In the genomic region with DNA sequence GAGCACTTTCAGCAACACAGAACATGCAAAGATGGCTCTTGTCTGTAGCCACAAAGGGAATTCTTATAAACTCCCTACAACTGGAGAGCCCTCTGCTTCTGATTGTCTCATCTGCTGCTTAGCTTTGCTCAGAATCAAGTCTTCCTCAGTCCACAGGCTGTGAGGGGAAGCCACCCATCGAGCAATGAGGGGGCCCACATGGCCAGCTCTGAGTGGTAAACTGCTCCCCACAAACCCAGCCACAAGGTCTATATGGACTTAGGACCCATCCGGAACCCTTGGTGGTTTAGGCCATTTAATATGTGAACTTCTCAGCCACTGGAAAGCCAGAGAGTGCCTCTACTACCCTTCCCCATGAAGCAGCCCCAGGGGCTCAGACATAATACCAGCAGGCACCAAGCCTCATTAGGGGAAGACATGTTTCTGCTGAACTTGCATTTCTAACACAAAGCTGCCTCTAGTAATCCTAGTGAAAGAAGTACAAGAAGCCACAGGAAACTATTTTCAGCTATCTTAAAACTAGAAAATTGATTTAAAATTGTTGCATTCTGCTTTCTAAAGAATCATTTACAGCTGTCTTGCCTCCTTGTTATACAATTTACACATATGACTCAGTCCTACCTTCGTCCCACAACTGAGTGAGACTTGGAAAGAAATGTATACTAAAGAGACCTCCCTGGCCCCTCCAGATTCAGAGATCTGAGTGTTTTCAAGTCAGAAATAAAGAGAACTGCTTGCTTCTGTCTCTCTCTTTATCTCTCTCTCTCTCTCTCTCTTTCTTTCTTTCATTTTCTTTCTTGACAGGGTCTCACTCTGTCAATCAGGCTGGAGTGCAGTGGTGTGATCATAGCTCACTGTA, we compare ENCODE assay signal across 17 cellular contexts.
DNase-seq lines count a peak whose midpoint lies in the region; ATAC-seq, FAIRE-seq and TF ChIP-seq lines count a peak whose summit lies in the region.
"Had no signal": no experiment of that assay in that cellular context is flagged by ENCODE, and none has a peak within 500 bp of the region (broad histone marks: within the 10 kb centered on the region; RNA-seq: fewer than 3 reads in every experiment).

No MANE protein-coding gene starts in this region.

- no peak overlapping the region for H2AFZ ChIP-seq in HepG2 (ENCODE audit: low read length)
- no peak overlapping the region for H2AFZ ChIP-seq in OCI-LY3 (ENCODE audit: low read depth, low read length)

- no peak for TF ChIP-seq RAD21 in HepG2 (CRISPR knock-in tag; IDR thresholded peaks at IDR 0.05)

- CTCF ChIA-PET in HepG2 (lab: Yijun Ruan, JAX; ENCODE audit: low intra/inter-chr PET ratio, low total read pairs): no interaction called here

- H3K4me2 ChIP-seq in HepG2 (ENCODE audit: low read depth, low read length): no peak overlapping the region
- peak overlapping the region; percentile 56 for H3K4me2 ChIP-seq in OCI-LY3 (ENCODE audit: low read length)

- H3K4me1 Mint-ChIP-seq in dendritic cell treated with granulocyte-macrophage colony-stimulating factor and Interleukin-4, amounts not matched to agents 40 ng/mL and 50 ng/mL, for 4 days (ENCODE audit: low read depth): peaks cover 7% of the 10 kb centered on the region

- 0% methylated on average over 1 of the region's 3 CpGs for WGBS in HepG2 (ENCODE audit: low lambda C conversion rate)
- WGBS in right lobe of liver (ENCODE audit: insufficient coverage, low coverage, low lambda C conversion rate, missing lambda C conversion rate): 41% methylated on average over 2 of the region's 3 CpGs

- no peaks in the 10 kb centered on the region for H3K36me3 Mint-ChIP-seq in dendritic cell treated with granulocyte-macrophage colony-stimulating factor and Interleukin-4, amounts not matched to agents 40 ng/mL and 50 ng/mL, for 4 days (ENCODE audit: low read depth)

- DNase-seq in HepG2 (ENCODE audit: low spot score) (no peak), right lobe of liver (no peak), NCI-H1105 treated with DMSO at 0.1 percent for 48 hours (lab: John Stamatoyannopoulos, UW) (no peak)
- no peak for DNase-seq in stimulated activated naive CD4-positive, alpha-beta T cell (lab: John Stamatoyannopoulos, UW)
- DNase-seq: activated gamma-delta T cell; effector CD4-positive, alpha-beta T cell; NCI-H1417 treated with DMSO at 0.1 percent for 48 hours had no signal

- H3K27me3 ChIP-seq in HepG2 (ENCODE audit: control insufficient read depth in 1 of 2, insufficient read depth in 2 of 2, low read length in 2 of 2) (no peaks in the 10 kb centered on the region), right lobe of liver (no peaks in the 10 kb centered on the region), OCI-LY3 (ENCODE audit: low read depth, low read length) (peaks cover 89% of the 10 kb centered on the region)
- H3K27me3 ChIP-seq: brain microvascular endothelial cell, SJCRH30, stomach, vagina had no signal

- H3K27me3 Mint-ChIP-seq in dendritic cell treated with granulocyte-macrophage colony-stimulating factor and Interleukin-4, amounts not matched to agents 40 ng/mL and 50 ng/mL, for 4 days: peaks cover 10% of the 10 kb centered on the region

- H3K9me3 ChIP-seq in HepG2 (ENCODE audit: low read length) (no peaks in the 10 kb centered on the region), right lobe of liver (no peaks in the 10 kb centered on the region), OCI-LY3 (ENCODE audit: insufficient read depth, low read length) (no peaks in the 10 kb centered on the region)
- H3K9me3 ChIP-seq: SJCRH30, stomach, vagina had no signal

- no peaks in the 10 kb centered on the region for H3K79me2 ChIP-seq in HepG2 (ENCODE audit: insufficient read depth, low read length)
- no peaks in the 10 kb centered on the region for H3K79me2 ChIP-seq in OCI-LY3 (ENCODE audit: low read length)

- no peaks in the 10 kb centered on the region for H3K9me3 Mint-ChIP-seq in dendritic cell treated with granulocyte-macrophage colony-stimulating factor and Interleukin-4, amounts not matched to agents 40 ng/mL and 50 ng/mL, for 4 days
- H3K9me3 Mint-ChIP-seq: activated CD4-positive, alpha-beta T cell treated with anti-CD3 and anti-CD28 coated beads, Interleukin-2, amount 10 ng/mL, durations not matched to agents 24 days and 14 days had no signal

- intact Hi-C loops in HepG2 (cut with micrococcal nuclease; ENCODE audit: unreplicated experiment) (no loop called here), right lobe of liver (cut with DNase I) (no loop called here)
- intact Hi-C loops in dendritic cell treated with granulocyte-macrophage colony-stimulating factor and Interleukin-4, amounts not matched to agents 40 ng/mL and 50 ng/mL, for 4 days (cut with micrococcal nuclease): no loop called here

- no peak for TF ChIP-seq EP300 in HepG2 (IDR thresholded peaks at IDR 0.05; ENCODE audit: low read depth in 2 of 2, low read length in 2 of 2)
- no peak for TF ChIP-seq EP300 in HepG2 (CRISPR knock-in tag; IDR thresholded peaks at IDR 0.05; ENCODE audit: borderline replicate concordance)

- in situ Hi-C loops in HepG2 (cut with HindIII; ENCODE audit: extremely low pct_ligation_motif_present, low pct_unique_long_range_greater_than_20kb): no loop called here

- no peak for FAIRE-seq in HepG2 (lab: Jason Lieb, UNC)
- FAIRE-seq: GM18507 had no signal

- H3K4me1 ChIP-seq in HepG2 (ENCODE audit: insufficient read depth, low read length) (no peaks in the 10 kb centered on the region), right lobe of liver (no peaks in the 10 kb centered on the region), OCI-LY3 (ENCODE audit: low read length) (peaks cover 6% of the 10 kb centered on the region)
- H3K4me1 ChIP-seq: vagina had no signal

- no peak for ATAC-seq in HepG2
- ATAC-seq in right lobe of liver: no peak
- ATAC-seq in HG02588 (IDR thresholded peaks at IDR 0.05; ENCODE audit: unreplicated experiment): no peak
- ATAC-seq in GM18505 (IDR thresholded peaks at IDR 0.05; ENCODE audit: unreplicated experiment): no peak

- POLR2A ChIA-PET in HepG2 (lab: Yijun Ruan, JAX): no interaction called here

- H3K36me3 ChIP-seq in HepG2 (replicated peaks in 1 of 2; ENCODE audit: control insufficient read depth in 1 of 2, insufficient read depth in 2 of 2, low read length in 2 of 2) (no peaks in the 10 kb centered on the region), right lobe of liver (no peaks in the 10 kb centered on the region), OCI-LY3 (replicated peaks; ENCODE audit: low read depth, low read length) (no peaks in the 10 kb centered on the region)
- H3K36me3 ChIP-seq: brain microvascular endothelial cell, SJCRH30, stomach, vagina had no signal

- no TSS peak for BruUV-seq in HepG2 (replicated peaks; lab: Mats Ljungman, UMichigan)

- H3K4me3 Mint-ChIP-seq in dendritic cell treated with granulocyte-macrophage colony-stimulating factor and Interleukin-4, amounts not matched to agents 40 ng/mL and 50 ng/mL, for 4 days: peak overlapping the region; percentile 20
- H3K4me3 Mint-ChIP-seq: activated CD4-positive, alpha-beta T cell treated with anti-CD3 and anti-CD28 coated beads, Interleukin-2, amount 10 ng/mL, durations not matched to agents 24 days and 14 days had no signal

- H3K27ac ChIP-seq in HepG2 (ENCODE audit: extremely low read length, insufficient read depth, low read length) (no peak overlapping the region), right lobe of liver (no peak overlapping the region), OCI-LY3 (ENCODE audit: low read length) (no peak overlapping the region)
- H3K27ac ChIP-seq: brain microvascular endothelial cell, SJCRH30, stomach, vagina had no signal

- H3K4me3 ChIP-seq in HepG2 (replicated peaks in 1 of 3; ENCODE audit: insufficient read depth in 1 of 3, low read depth in 2 of 3, low read length in 3 of 3) (no peak overlapping the region), right lobe of liver (no peak overlapping the region), OCI-LY3 (ENCODE audit: low read length) (peak overlapping the region; percentile 40)
- H3K4me3 ChIP-seq: SJCRH30, stomach, vagina had no signal

- TF ChIP-seq CTCF in HepG2 (CRISPR knock-in tag; IDR thresholded peaks at IDR 0.05): no peak
- TF ChIP-seq CTCF in right lobe of liver (IDR thresholded peaks at IDR 0.05): no peak
- TF ChIP-seq CTCF in OCI-LY3 (IDR thresholded peaks at IDR 0.05; ENCODE audit: low read depth, low read length): no peak

- H4K20me1 ChIP-seq in HepG2 (ENCODE audit: insufficient read depth, low read length) (no peaks in the 10 kb centered on the region), OCI-LY3 (ENCODE audit: insufficient read depth, low read length) (peaks cover 6% of the 10 kb centered on the region; the same call in 1 of the 2 replicates)

- H3K27ac Mint-ChIP-seq in dendritic cell treated with granulocyte-macrophage colony-stimulating factor and Interleukin-4, amounts not matched to agents 40 ng/mL and 50 ng/mL, for 4 days: no peak overlapping the region
- H3K27ac Mint-ChIP-seq: activated CD4-positive, alpha-beta T cell treated with anti-CD3 and anti-CD28 coated beads, Interleukin-2, amount 10 ng/mL, durations not matched to agents 24 days and 14 days had no signal

- TF ChIP-seq POLR2A in HepG2 (IDR thresholded peaks at IDR 0.05; ENCODE audit: insufficient read depth in 1 of 2, low read depth in 2 of 2, low read length in 2 of 2) (no peak), right lobe of liver (IDR thresholded peaks at IDR 0.05) (no peak), GM18505 (IDR thresholded peaks at IDR 0.05; ENCODE audit: borderline replicate concordance, extremely low read depth, insufficient read depth, insufficient read length) (no peak)

- H3K9ac ChIP-seq in HepG2 (ENCODE audit: insufficient read depth, low read depth, low read length): no peak overlapping the region
- no peak overlapping the region for H3K9ac ChIP-seq in OCI-LY3 (ENCODE audit: low read length)

TF ChIP-seq in HepG2, 621 proteins besides CTCF, POLR2A, EP300 and RAD21:
- TF ChIP-seq NR3C1 (CRISPR knock-in tag; IDR thresholded peaks at IDR 0.05) (no peak), MAFF (IDR thresholded peaks at IDR 0.05; ENCODE audit: low read depth, low read length) (peak; percentile 69), MAFK (conservative IDR thresholded peaks at IDR 0.05 in 1 of 2, IDR thresholded peaks at IDR 0.05 in 1 of 2; ENCODE audit: low read length in 2 of 2) (peak; percentile 75 to 79)
- TF ChIP-seq, protein P1, sequence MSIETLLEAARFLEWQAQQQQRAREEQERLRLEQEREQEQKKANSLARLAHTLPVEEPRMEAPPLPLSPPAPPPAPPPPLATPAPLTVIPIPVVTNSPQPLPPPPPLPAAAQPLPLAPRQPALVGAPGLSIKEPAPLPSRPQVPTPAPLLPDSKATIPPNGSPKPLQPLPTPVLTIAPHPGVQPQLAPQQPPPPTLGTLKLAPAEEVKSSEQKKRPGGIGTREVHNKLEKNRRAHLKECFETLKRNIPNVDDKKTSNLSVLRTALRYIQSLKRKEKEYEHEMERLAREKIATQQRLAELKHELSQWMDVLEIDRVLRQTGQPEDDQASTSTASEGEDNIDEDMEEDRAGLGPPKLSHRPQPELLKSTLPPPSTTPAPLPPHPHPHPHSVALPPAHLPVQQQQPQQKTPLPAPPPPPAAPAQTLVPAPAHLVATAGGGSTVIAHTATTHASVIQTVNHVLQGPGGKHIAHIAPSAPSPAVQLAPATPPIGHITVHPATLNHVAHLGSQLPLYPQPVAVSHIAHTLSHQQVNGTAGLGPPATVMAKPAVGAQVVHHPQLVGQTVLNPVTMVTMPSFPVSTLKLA (IDR thresholded peaks at IDR 0.05): no peak
